13 cellular contexts compared by ENCODE assay signal in genomic region chr2:73938761-73939352, GRCh38.
DNase-seq lines count a peak whose midpoint lies in the region; ATAC-seq and TF ChIP-seq lines count a peak whose summit lies in the region.
"Had no signal": no experiment of that assay in that cellular context is flagged by ENCODE, and none has a peak within 500 bp of the region (broad histone marks: within the 10 kb centered on the region; RNA-seq: fewer than 3 reads in every experiment).

No MANE protein-coding gene starts in this region.

- DNase-seq in activated CD4-positive, alpha-beta T cell treated with anti-CD3 and anti-CD28 coated beads for 48 hours, result peak; percentile 11
- DNase-seq in activated CD4-positive, alpha-beta T cell treated with anti-CD3 and anti-CD28 coated beads, Interleukin-2, amount 50 U/mL, for 48 hours, result no peak
- DNase-seq in epithelial cell of prostate (ENCODE audit: low read depth, low spot score) (no peak), T1000 (lab: John Stamatoyannopoulos, UW) (no peak), epidermal melanocyte (ENCODE audit: insufficient read length, low spot score) (no peak), NCI-H748 (lab: John Stamatoyannopoulos, UW; ENCODE audit: unreplicated experiment) (no peak)
- DNase-seq: colonic mucosa, KG1 had no signal

- ATAC-seq in SK-N-SH treated with all-trans-retinoic acid at 6 μM for 48 hours, result peak; percentile 97

- peak overlapping the region; percentile 86 for H3K27ac ChIP-seq in epithelial cell of prostate
- H3K27ac ChIP-seq in skin epidermis, result peak overlapping the region in 11 of 21 experiments; percentile 14 to 78 (median 45)
- H3K27ac ChIP-seq: A549, colonic mucosa, neural progenitor cell, SK-N-MC had no signal

- H3K4me3 ChIP-seq in skin epidermis, result no peak overlapping the region
- H3K4me3 ChIP-seq: A549, colonic mucosa, neural progenitor cell, SK-N-MC had no signal

TF ChIP-seq in SK-N-SH treated with all-trans-retinoic acid at 6 μM for 48 hours, 23 proteins besides CTCF, POLR2A, EP300 and RAD21:
- TF ChIP-seq ZNF70 (CRISPR knock-in tag; IDR thresholded peaks at IDR 0.05) (no peak), PATZ1 (CRISPR knock-in tag; IDR thresholded peaks at IDR 0.05; ENCODE audit: borderline replicate concordance) (peak; percentile 77; the same call in 1 of the 2 replicates), ARNTL (CRISPR knock-in tag; IDR thresholded peaks at IDR 0.05; ENCODE audit: borderline replicate concordance, low read depth) (no peak), POU6F1 (CRISPR knock-in tag; IDR thresholded peaks at IDR 0.05; ENCODE audit: borderline replicate concordance, low read depth) (no peak), ZC3H10 (CRISPR knock-in tag; IDR thresholded peaks at IDR 0.05) (peak; percentile 87), GLIS3 (CRISPR knock-in tag; IDR thresholded peaks at IDR 0.05) (no peak), ZFP3 (CRISPR knock-in tag; IDR thresholded peaks at IDR 0.05) (no peak), ISL1 (CRISPR knock-in tag; IDR thresholded peaks at IDR 0.05) (peak; percentile 80), PPARA (CRISPR knock-in tag; IDR thresholded peaks at IDR 0.05; ENCODE audit: borderline replicate concordance) (no peak), ZNF565 (CRISPR knock-in tag; conservative IDR thresholded peaks at IDR 0.05; ENCODE audit: low read depth) (no peak), ZNF8 (CRISPR knock-in tag; IDR thresholded peaks at IDR 0.05) (no peak), RARB (CRISPR knock-in tag; IDR thresholded peaks at IDR 0.05) (no peak), CREB5 (CRISPR knock-in tag; IDR thresholded peaks at IDR 0.05; ENCODE audit: low read depth) (0 out of 2 replicates have a peak, but pooled peaks have one; percentile 36), ZFP30 (CRISPR knock-in tag; IDR thresholded peaks at IDR 0.05) (no peak), SNAI2 (CRISPR knock-in tag; IDR thresholded peaks at IDR 0.05) (0 out of 2 replicates have a peak, but pooled peaks have one; percentile 4), CSDC2 (CRISPR knock-in tag; IDR thresholded peaks at IDR 0.05) (no peak)
